18 cellular contexts compared by ENCODE assay signal in the genomic region with DNA sequence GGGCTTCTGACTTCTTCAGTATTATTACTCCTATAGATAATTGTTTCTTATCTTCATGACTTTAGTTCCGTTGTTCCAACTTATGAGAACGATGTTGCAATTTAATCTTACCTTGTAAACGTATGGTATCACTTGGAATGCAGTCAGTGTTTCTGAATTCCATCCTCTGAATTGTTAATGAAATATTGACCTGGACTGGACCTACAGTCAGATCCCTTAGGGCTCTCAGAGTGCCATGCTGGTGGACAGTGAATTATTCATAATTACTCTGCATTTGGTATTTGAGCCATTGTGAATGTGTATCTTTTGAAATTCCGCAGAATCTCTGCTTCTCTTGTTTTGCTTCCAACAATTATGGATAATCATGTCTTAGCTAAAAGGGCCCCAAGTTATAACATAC.
DNase-seq lines count a peak whose midpoint lies in the region; ATAC-seq and TF ChIP-seq lines count a peak whose summit lies in the region.
"Had no signal": no experiment of that assay in that cellular context is flagged by ENCODE, and none has a peak within 500 bp of the region (broad histone marks: within the 10 kb centered on the region; RNA-seq: fewer than 3 reads in every experiment).

No MANE protein-coding gene starts in this region.

- H3K36me3 Mint-ChIP-seq in Caco-2 (ENCODE audit: insufficient read depth, unreplicated experiment) (peaks cover 14% of the 10 kb centered on the region), memory B cell (peaks cover 20% of the 10 kb centered on the region), progenitor cell of endocrine pancreas (ENCODE audit: insufficient read depth) (peaks cover 6% of the 10 kb centered on the region)

- H3K27me3 Mint-ChIP-seq in Caco-2 (ENCODE audit: insufficient read depth, unreplicated experiment) = no peaks in the 10 kb centered on the region
- H3K27me3 Mint-ChIP-seq in memory B cell = no peaks in the 10 kb centered on the region
- H3K27me3 Mint-ChIP-seq in progenitor cell of endocrine pancreas = no peaks in the 10 kb centered on the region
- H3K27me3 Mint-ChIP-seq: CD4-positive, alpha-beta memory T cell had no signal

- H3K27ac ChIP-seq in Panc1 (ENCODE audit: low read length) = no peak overlapping the region
- H3K27ac ChIP-seq: A549 had no signal

- DNase-seq in Caco-2 (no peak), Panc1 (ENCODE audit: low read depth, low spot score) (no peak), memory B cell (ENCODE audit: low spot score in 2 of 2) (no peak), progenitor cell of endocrine pancreas (ENCODE audit: low spot score, unreplicated experiment) (no peak)
- no peak for DNase-seq in activated CD4-positive, alpha-beta T cell treated with anti-CD3 and anti-CD28 coated beads, Interleukin-2, amount 50 U/mL, for 48 hours
- DNase-seq: 8988T; ACHN; C1 segment of cervical spinal cord; CD4-positive, alpha-beta memory T cell; COR-L47; DMS153; DND-41; GOT3; HFFc6 had no signal

- peaks cover 8% of the 10 kb centered on the region; the same call in 1 of the 2 replicates for H3K4me1 ChIP-seq in Caco-2
- H3K4me1 ChIP-seq in Panc1 (ENCODE audit: control insufficient read depth, insufficient read depth, low read length) = no peaks in the 10 kb centered on the region
- H3K4me1 ChIP-seq: HAP-1 had no signal

- H3K4me3 ChIP-seq in Caco-2 (ENCODE audit: low read depth, low read length) = no peak overlapping the region
- H3K4me3 ChIP-seq in Panc1 (ENCODE audit: low read depth in 2 of 2, low read length in 2 of 2) = no peak overlapping the region
- H3K4me3 ChIP-seq: A549, HAP-1 had no signal

- BruUV-seq in Caco-2 (replicated peaks; lab: Mats Ljungman, UMichigan) (no TSS peak), Panc1 (replicated peaks; lab: Mats Ljungman, UMichigan) (TSS peak; percentile 9)

- no peaks in the 10 kb centered on the region for H3K9me3 Mint-ChIP-seq in Caco-2 (ENCODE audit: unreplicated experiment)
- no peaks in the 10 kb centered on the region for H3K9me3 Mint-ChIP-seq in memory B cell
- H3K9me3 Mint-ChIP-seq in progenitor cell of endocrine pancreas (ENCODE audit: low read depth) = no peaks in the 10 kb centered on the region
- H3K9me3 Mint-ChIP-seq: CD4-positive, alpha-beta memory T cell; HFFc6 had no signal

- in situ Hi-C loops in Panc1 (cut with HindIII; ENCODE audit: low pct_unique_long_range_greater_than_20kb, low sequenced_read_pairs) = no loop called here

- intact Hi-C loops in Caco-2 (cut with micrococcal nuclease; ENCODE audit: unreplicated experiment) = no loop called here
- intact Hi-C loops in Panc1 (cut with micrococcal nuclease; ENCODE audit: unreplicated experiment) = no loop called here

- POLR2A ChIA-PET in Caco-2 (lab: Charles Lee) (no interaction called here), Panc1 (lab: Charles Lee) (no interaction called here)

- H3K27ac Mint-ChIP-seq in Caco-2 (ENCODE audit: unreplicated experiment) = peak overlapping the region; percentile 5
- peak overlapping the region; percentile 3 for H3K27ac Mint-ChIP-seq in memory B cell
- peak overlapping the region; percentile 43 for H3K27ac Mint-ChIP-seq in progenitor cell of endocrine pancreas
- H3K27ac Mint-ChIP-seq: HFFc6 had no signal

- H3K27me3 ChIP-seq in Caco-2 (replicated peaks; ENCODE audit: control insufficient read depth, insufficient read depth, low read length) (no peaks in the 10 kb centered on the region), Panc1 (ENCODE audit: control insufficient read depth, insufficient read depth, low read length) (no peaks in the 10 kb centered on the region)

- CTCF ChIA-PET in Caco-2 (lab: Charles Lee) = interaction anchor here (0.6 kb wide), 1 partner anchor 180 kb away, joined by 3 read pairs; no protein-coding TSS in a partner anchor
- CTCF ChIA-PET in Panc1 (lab: Charles Lee) = interaction anchor here (0.6 kb wide), 1 partner anchor 48 kb away, joined by 4 read pairs; no protein-coding TSS in a partner anchor

- H3K4me1 Mint-ChIP-seq in Caco-2 (ENCODE audit: low read depth, unreplicated experiment) = peaks cover 6% of the 10 kb centered on the region
- peaks cover 19% of the 10 kb centered on the region for H3K4me1 Mint-ChIP-seq in memory B cell
- H3K4me1 Mint-ChIP-seq in progenitor cell of endocrine pancreas (ENCODE audit: low read depth) = peaks cover 12% of the 10 kb centered on the region

- H3K4me3 Mint-ChIP-seq in Caco-2 (ENCODE audit: unreplicated experiment) (no peak overlapping the region), memory B cell (no peak overlapping the region), progenitor cell of endocrine pancreas (ENCODE audit: low read depth) (no peak overlapping the region)
- H3K4me3 Mint-ChIP-seq: CD4-positive, alpha-beta memory T cell; HFFc6 had no signal

- ATAC-seq in Panc1 (no peak), memory B cell (ENCODE audit: low read depth) (no peak), HG02973 (IDR thresholded peaks at IDR 0.05; ENCODE audit: unreplicated experiment) (no peak), HG02970 (IDR thresholded peaks at IDR 0.05; ENCODE audit: low FRiP score, unreplicated experiment) (no peak)
- ATAC-seq: A549 had no signal

- H3K9me3 ChIP-seq in Caco-2 = no peaks in the 10 kb centered on the region
- H3K9me3 ChIP-seq in Panc1 (ENCODE audit: control insufficient read depth, insufficient read depth, low read depth, low read length) = no peaks in the 10 kb centered on the region
- H3K9me3 ChIP-seq: A549, HAP-1 had no signal

- TF ChIP-seq CTCF in Caco-2 (IDR thresholded peaks at IDR 0.05; ENCODE audit: insufficient read depth in 1 of 2, low read depth in 1 of 2, low read length in 1 of 2, severe bottlenecking in 1 of 2, unreplicated experiment in 1 of 2) = no peak
- TF ChIP-seq CTCF in Panc1 (IDR thresholded peaks at IDR 0.05) = no peak
- TF ChIP-seq CTCF in progenitor cell of endocrine pancreas (IDR thresholded peaks at IDR 0.05; ENCODE audit: unreplicated experiment) = no peak

- H3K36me3 ChIP-seq in Caco-2 (ENCODE audit: control insufficient read depth, insufficient read depth, low read length) = no peaks in the 10 kb centered on the region
- H3K36me3 ChIP-seq in Panc1 (ENCODE audit: control insufficient read depth, insufficient read depth, low read length) = no peaks in the 10 kb centered on the region; the same call in 1 of the 2 replicates
